ENCODE assay signal across 1 cellular context in genomic region chr18:21663615-21664014, GRCh38.
TF ChIP-seq lines count a peak whose summit lies in the region.

No MANE protein-coding gene starts in this region.

TF ChIP-seq in K562, 482 proteins besides CTCF, POLR2A, EP300 and RAD21:
- no peak for TF ChIP-seq GTF3C2 (IDR thresholded peaks at IDR 0.05; ENCODE audit: borderline replicate concordance, extremely low read depth, insufficient read length)
- TF ChIP-seq MXI1 (IDR thresholded peaks at IDR 0.05; ENCODE audit: low read depth, low read length) = no peak
- TF ChIP-seq THAP7 (CRISPR knock-in tag; IDR thresholded peaks at IDR 0.05) = no peak
- no peak for TF ChIP-seq TGIF2 (CRISPR knock-in tag; IDR thresholded peaks at IDR 0.05)
- no peak for TF ChIP-seq ZNF785 (CRISPR knock-in tag; IDR thresholded peaks at IDR 0.05)
- TF ChIP-seq ZNF347 (CRISPR knock-in tag; IDR thresholded peaks at IDR 0.05; ENCODE audit: low read depth) = no peak
- TF ChIP-seq RFX5 (IDR thresholded peaks at IDR 0.05; ENCODE audit: low read depth, low read length) = no peak
- no peak for TF ChIP-seq NCOR1 (IDR thresholded peaks at IDR 0.05)
- no peak for TF ChIP-seq ZNF696 (CRISPR knock-in tag; conservative IDR thresholded peaks at IDR 0.05)
- TF ChIP-seq TCF7 (IDR thresholded peaks at IDR 0.05; ENCODE audit: borderline replicate concordance) = no peak
- peak; percentile 37; the same call in 1 of the 2 replicates for TF ChIP-seq CEBPG (CRISPR knock-in tag; IDR thresholded peaks at IDR 0.05)
- peak; percentile 55 to 61; a peak in 2 of 4 replicates for TF ChIP-seq CEBPG (tag; conservative IDR thresholded peaks at IDR 0.05 in 1 of 2, IDR thresholded peaks at IDR 0.05 in 1 of 2)
- TF ChIP-seq NFIX (CRISPR knock-in tag; IDR thresholded peaks at IDR 0.05; ENCODE audit: low read depth) = 0 out of 2 replicates have a peak, but pooled peaks have one; percentile 25
- peak; percentile 71 for TF ChIP-seq ATF3 (IDR thresholded peaks at IDR 0.05)
- TF ChIP-seq ATF3 (CRISPR knock-in tag; conservative IDR thresholded peaks at IDR 0.05) = no peak
- TF ChIP-seq ZNF184 (CRISPR knock-in tag; IDR thresholded peaks at IDR 0.05) = no peak
- no peak for TF ChIP-seq ZBTB33 (CRISPR knock-in tag; IDR thresholded peaks at IDR 0.05)
- no peak for TF ChIP-seq POLR2AphosphoS2 (IDR thresholded peaks at IDR 0.05; ENCODE audit: low read length)
- TF ChIP-seq E2F5 (CRISPR knock-in tag; IDR thresholded peaks at IDR 0.05) = no peak
- TF ChIP-seq ZHX1 (conservative IDR thresholded peaks at IDR 0.05; ENCODE audit: low read length) = no peak
- TF ChIP-seq DDX20 (tag; IDR thresholded peaks at IDR 0.05; ENCODE audit: low read depth) = no peak
- no peak for TF ChIP-seq ZNF507 (tag; conservative IDR thresholded peaks at IDR 0.05)
- no peak for TF ChIP-seq NEUROD1 (IDR thresholded peaks at IDR 0.05; ENCODE audit: borderline replicate concordance, low read depth, low read length, partially characterized antibody)
- TF ChIP-seq NFE2 (IDR thresholded peaks at IDR 0.05; ENCODE audit: low read depth) = no peak
- TF ChIP-seq HNRNPUL1 (IDR thresholded peaks at IDR 0.05; ENCODE audit: low read length) = no peak
- TF ChIP-seq ETS1 (conservative IDR thresholded peaks at IDR 0.05; ENCODE audit: control insufficient read depth, low read depth, low read length) = no peak
- no peak for TF ChIP-seq JUND (IDR thresholded peaks at IDR 0.05; ENCODE audit: borderline replicate concordance, low read depth, low read length)
- no peak for TF ChIP-seq JUND (tag; IDR thresholded peaks at IDR 0.05; ENCODE audit: borderline replicate concordance, low read depth, low read length)
- TF ChIP-seq ZNF766 (CRISPR knock-in tag; conservative IDR thresholded peaks at IDR 0.05) = no peak
- TF ChIP-seq HMG20A (CRISPR knock-in tag; conservative IDR thresholded peaks at IDR 0.05) = no peak
- TF ChIP-seq CEBPB (tag; IDR thresholded peaks at IDR 0.05) = peak; percentile 45
- TF ChIP-seq ETV5 (CRISPR knock-in tag; IDR thresholded peaks at IDR 0.05; ENCODE audit: low read depth) = no peak
- no peak for TF ChIP-seq ZNF445 (CRISPR knock-in tag; IDR thresholded peaks at IDR 0.05; ENCODE audit: low read depth)
